In genomic region chr2:9821805-9822445, GRCh38 we compare ENCODE assay signal across 20 cellular contexts. TPM values are rescaled to one million over a fixed set of nuclear protein-coding genes. Genes with fewer than 3 reads are reported as not detected.
DNase-seq lines count a peak whose midpoint lies in the region; TF ChIP-seq lines count a peak whose summit lies in the region.
"Had no signal": no experiment of that assay in that cellular context is flagged by ENCODE, and none has a peak within 500 bp of the region (broad histone marks: within the 10 kb centered on the region; RNA-seq: fewer than 3 reads in every experiment).

No MANE protein-coding gene starts in this region.

- H3K27me3 ChIP-seq in esophagus (ENCODE audit: control insufficient read depth in 1 of 2, insufficient read depth in 2 of 2, low read length in 2 of 2) (no peaks in the 10 kb centered on the region), suprapubic skin (no peaks in the 10 kb centered on the region)
- H3K27me3 ChIP-seq: Peyer's patch had no signal

- no peaks in the 10 kb centered on the region for H3K36me3 ChIP-seq in esophagus (ENCODE audit: control insufficient read depth in 2 of 2, insufficient read depth in 2 of 2, low read length in 1 of 2)
- H3K36me3 ChIP-seq in suprapubic skin = no peaks in the 10 kb centered on the region
- H3K36me3 ChIP-seq: Peyer's patch had no signal

- TF ChIP-seq EP300 in suprapubic skin (IDR thresholded peaks at IDR 0.05) = no peak

- peaks cover 0 to 4% of the 10 kb centered on the region in 2 donors for H3K4me1 ChIP-seq in esophagus (ENCODE audit: control insufficient read depth in 2 of 2, insufficient read depth in 2 of 2, low read length in 1 of 2)
- peaks cover 13% of the 10 kb centered on the region for H3K4me1 ChIP-seq in suprapubic skin
- H3K4me1 ChIP-seq: Peyer's patch had no signal

- H3K9me3 Mint-ChIP-seq in activated CD4-positive, alpha-beta T cell treated with anti-CD3 and anti-CD28 coated beads, Interleukin-2, amount 10 ng/mL, durations not matched to agents 24 days and 14 days = no peaks in the 10 kb centered on the region
- H3K9me3 Mint-ChIP-seq: HFFc6 had no signal

- peak overlapping the region; percentile 82 to 86 for H3K27ac ChIP-seq in esophagus (ENCODE audit: low read depth in 2 of 2, low read length in 1 of 2)
- peak overlapping the region; percentile 56 for H3K27ac ChIP-seq in suprapubic skin
- H3K27ac ChIP-seq: A549, Peyer's patch had no signal

- H3K36me3 Mint-ChIP-seq in activated CD4-positive, alpha-beta T cell treated with anti-CD3 and anti-CD28 coated beads, Interleukin-2, amount 10 ng/mL, durations not matched to agents 24 days and 14 days (ENCODE audit: low read depth) = no peaks in the 10 kb centered on the region

- WGBS in esophagus, 2 donors = 78 to 81% methylated on average over 12 of the region's 12 CpGs
- WGBS in suprapubic skin = 94% methylated on average over 11 of the region's 12 CpGs

- H3K27ac Mint-ChIP-seq in activated CD4-positive, alpha-beta T cell treated with anti-CD3 and anti-CD28 coated beads, Interleukin-2, amount 10 ng/mL, durations not matched to agents 24 days and 14 days = no peak overlapping the region
- H3K27ac Mint-ChIP-seq: HFFc6 had no signal

- TF ChIP-seq CTCF in suprapubic skin (IDR thresholded peaks at IDR 0.05) = no peak

- H3K27me3 Mint-ChIP-seq in activated CD4-positive, alpha-beta T cell treated with anti-CD3 and anti-CD28 coated beads, Interleukin-2, amount 10 ng/mL, durations not matched to agents 24 days and 14 days = peaks cover 15% of the 10 kb centered on the region

- H3K4me3 Mint-ChIP-seq in activated CD4-positive, alpha-beta T cell treated with anti-CD3 and anti-CD28 coated beads, Interleukin-2, amount 10 ng/mL, durations not matched to agents 24 days and 14 days = no peak overlapping the region
- H3K4me3 Mint-ChIP-seq: HFFc6 had no signal

- no peak for TF ChIP-seq POLR2A in suprapubic skin (IDR thresholded peaks at IDR 0.05)

- intact Hi-C loops in activated CD4-positive, alpha-beta T cell treated with anti-CD3 and anti-CD28 coated beads, Interleukin-2, amount 10 ng/mL, durations not matched to agents 24 days and 14 days (cut with micrococcal nuclease) = no loop called here

- H3K9me3 ChIP-seq in esophagus (ENCODE audit: control insufficient read depth in 2 of 2, insufficient read depth in 1 of 2, low read depth in 1 of 2, low read length in 1 of 2) (no peaks in the 10 kb centered on the region), suprapubic skin (no peaks in the 10 kb centered on the region)
- H3K9me3 ChIP-seq: A549, Peyer's patch had no signal

- H3K4me3 ChIP-seq in esophagus (ENCODE audit: low read depth in 1 of 2, low read length in 2 of 2) (no peak overlapping the region), suprapubic skin (no peak overlapping the region)
- H3K4me3 ChIP-seq: A549, Peyer's patch had no signal

- DNase-seq in activated CD8-positive, alpha-beta memory T cell treated with anti-CD3 and anti-CD28 coated beads for 24 hours = peak; percentile 32
- DNase-seq in activated CD8-positive, alpha-beta memory T cell treated with anti-CD3 and anti-CD28 coated beads, Interleukin-2, amount 50 U/mL, for 4 hours = no peak
- peak; percentile 20 for DNase-seq in NCI-H510A treated with DMSO at 0.1 percent for 48 hours (lab: John Stamatoyannopoulos, UW)
- no peak for DNase-seq in suprapubic skin (ENCODE audit: low spot score in 2 of 2)
- no peak for DNase-seq in DMS153 treated with DMSO at 0.1 percent for 48 hours (lab: John Stamatoyannopoulos, UW; ENCODE audit: unreplicated experiment)
- DNase-seq in activated T-cell treated with anti-CD3 and anti-CD28 coated beads for 4 hours = no peak
- DNase-seq in activated CD4-positive, alpha-beta T cell treated with anti-CD3 and anti-CD28 coated beads, Interleukin-2, amount 10 ng/mL, durations not matched to agents 24 days and 14 days = no peak
- DNase-seq: DND-41, GF-D8, GOT3, HFFc6, KG1, NCI-H1092, NCI-H187 treated with DMSO at 0.1 percent for 48 hours, NCI-H2227 treated with DMSO at 0.1 percent for 48 hours, NCI-H774, SHP77 had no signal

- H3K4me1 Mint-ChIP-seq in activated CD4-positive, alpha-beta T cell treated with anti-CD3 and anti-CD28 coated beads, Interleukin-2, amount 10 ng/mL, durations not matched to agents 24 days and 14 days = no peaks in the 10 kb centered on the region

RNA-seq across cellular contexts. Expression of gene TAF1B, which starts 21.3 kb away (rescaled TPM):
- 1 to 10 TPM; 5.7 to 7.9 TPM for polyA plus RNA-seq in esophagus
- 10 to 100 TPM; 12.7 to 24.0 (median 18.0) TPM for total RNA-seq in suprapubic skin
- 21.9 and 22.7 TPM in 2 replicates for total RNA-seq in activated CD4-positive, alpha-beta T cell treated with anti-CD3 and anti-CD28 coated beads, Interleukin-2, amount 10 ng/mL, durations not matched to agents 24 days and 14 days

Comparison
In these comparisons a context has a peak if more than half of its experiments do, and no peak if none do; other contexts are left out.
1. DNase-seq: peak in activated CD8-positive, alpha-beta memory T cell treated with anti-CD3 and anti-CD28 coated beads for 24 hours (single experiment) and NCI-H510A treated with DMSO at 0.1 percent for 48 hours (single experiment); none in activated CD8-positive, alpha-beta memory T cell treated with anti-CD3 and anti-CD28 coated beads, Interleukin-2, amount 50 U/mL, for 4 hours (single experiment), suprapubic skin (0 of 2), DMS153 treated with DMSO at 0.1 percent for 48 hours (single experiment), activated T-cell treated with anti-CD3 and anti-CD28 coated beads for 4 hours (single experiment) and activated CD4-positive, alpha-beta T cell treated with anti-CD3 and anti-CD28 coated beads, Interleukin-2, amount 10 ng/mL, durations not matched to agents 24 days and 14 days (single experiment).